ENCODE assay signal across 8 cellular contexts in genomic region chrX:9708923-9709553, GRCh38. TPM values are rescaled to one million over a fixed set of nuclear protein-coding genes. Genes with fewer than 3 reads are reported as not detected.
DNase-seq lines count a peak whose midpoint lies in the region; ATAC-seq and TF ChIP-seq lines count a peak whose summit lies in the region.

No MANE protein-coding gene starts in this region.

- WGBS in esophagus muscularis mucosa, result 30% methylated on average over 17 of the region's 17 CpGs

- peak overlapping the region in 1 of 2 donors; percentile 19 for H3K27ac Mint-ChIP-seq in natural killer cell
- H3K27ac Mint-ChIP-seq in stimulated activated naive B cell treated with anti-CD40 and anti-IgM and Interleukin-4, amounts not matched to agents 10 μg/mL and 1 μg/mL and 100 μg/mL, for 72 hours, result no peak overlapping the region

- peak; percentile 83 for ATAC-seq in GM19467 (IDR thresholded peaks at IDR 0.05; ENCODE audit: unreplicated experiment)
- peak; percentile 85 to 92 (median 86) for ATAC-seq in natural killer cell
- ATAC-seq in stimulated activated naive B cell treated with anti-CD40 and anti-IgM and Interleukin-4, amounts not matched to agents 10 μg/mL and 1 μg/mL and 100 μg/mL, for 72 hours (replicated peaks), result peak; percentile 89

- TF ChIP-seq EP300 in esophagus muscularis mucosa (IDR thresholded peaks at IDR 0.05), result no peak

- no TSS peak for BruUV-seq in OCI-LY7 (replicated peaks; lab: Mats Ljungman, UMichigan)

- no peaks in the 10 kb centered on the region for H4K20me1 ChIP-seq in OCI-LY7 (ENCODE audit: insufficient read depth, low read length)

- POLR2A ChIA-PET in OCI-LY7 (lab: Charles Lee), result no interaction called here

- no peak overlapping the region for H2AFZ ChIP-seq in OCI-LY7 (ENCODE audit: low read length)

- intact Hi-C loops in OCI-LY7 (cut with micrococcal nuclease; ENCODE audit: unreplicated experiment) (loop anchor here (2.0 to 5.0 kb wide), 3 partner anchors 247 to 892 kb away; no protein-coding TSS in a partner anchor), esophagus muscularis mucosa (cut with DNase I) (no loop called here), natural killer cell (cut with micrococcal nuclease) (loop anchor here (2.0 to 10.0 kb wide), 4 partner anchors 356 to 967 kb away; no protein-coding TSS in a partner anchor)

- H3K9me3 ChIP-seq in OCI-LY7 (ENCODE audit: low read length) (no peaks in the 10 kb centered on the region), esophagus muscularis mucosa (peaks cover 0 to 12% (median 0%) of the 10 kb centered on the region in 4 donors)

- TF ChIP-seq POLR2A in esophagus muscularis mucosa (IDR thresholded peaks at IDR 0.05; ENCODE audit: low read depth), result no peak

- peaks cover 4% of the 10 kb centered on the region for H3K4me1 ChIP-seq in OCI-LY7 (ENCODE audit: insufficient read depth, low read length, poor library complexity, severe bottlenecking)
- H3K4me1 ChIP-seq in esophagus muscularis mucosa, result peaks cover 0 to 7% (median 0%) of the 10 kb centered on the region in 4 donors

- H3K4me1 Mint-ChIP-seq in natural killer cell, result peaks cover 7 to 15% of the 10 kb centered on the region in 2 donors
- peaks cover 8 to 26% of the 10 kb centered on the region in 2 donors for H3K4me1 Mint-ChIP-seq in stimulated activated naive B cell treated with anti-CD40 and anti-IgM and Interleukin-4, amounts not matched to agents 10 μg/mL and 1 μg/mL and 100 μg/mL, for 72 hours

- H3K9me2 ChIP-seq in OCI-LY7 (ENCODE audit: insufficient read depth, low read length), result no peaks in the 10 kb centered on the region

- peaks cover 3% of the 10 kb centered on the region for H3K36me3 Mint-ChIP-seq in natural killer cell
- peaks cover 44 to 47% of the 10 kb centered on the region in 2 donors for H3K36me3 Mint-ChIP-seq in stimulated activated naive B cell treated with anti-CD40 and anti-IgM and Interleukin-4, amounts not matched to agents 10 μg/mL and 1 μg/mL and 100 μg/mL, for 72 hours

- H3K9me3 Mint-ChIP-seq in natural killer cell, result no peaks in the 10 kb centered on the region
- H3K9me3 Mint-ChIP-seq in stimulated activated naive B cell treated with anti-CD40 and anti-IgM and Interleukin-4, amounts not matched to agents 10 μg/mL and 1 μg/mL and 100 μg/mL, for 72 hours, result peaks cover 0 to 4% of the 10 kb centered on the region in 2 donors

- no peaks in the 10 kb centered on the region for H3K27me3 ChIP-seq in esophagus muscularis mucosa

- no peak overlapping the region for H3K27ac ChIP-seq in OCI-LY7 (ENCODE audit: low read depth, low read length, poor library complexity, severe bottlenecking)
- H3K27ac ChIP-seq in esophagus muscularis mucosa (replicated peaks in 1 of 4), result no peak overlapping the region

- H3K4me3 ChIP-seq in OCI-LY7 (ENCODE audit: low read depth, low read length, poor library complexity, severe bottlenecking) (no peak overlapping the region), esophagus muscularis mucosa (no peak overlapping the region)

- no peaks in the 10 kb centered on the region for H3K79me2 ChIP-seq in OCI-LY7 (ENCODE audit: insufficient read depth, low read depth, low read length)

- H3K36me3 ChIP-seq in OCI-LY7 (ENCODE audit: insufficient read depth, low read length), result peaks cover 3% of the 10 kb centered on the region
- H3K36me3 ChIP-seq in esophagus muscularis mucosa, result peaks cover 6 to 54% (median 38%) of the 10 kb centered on the region in 4 donors

- DNase-seq in COLO668 (lab: John Stamatoyannopoulos, UW; ENCODE audit: unreplicated experiment) (peak; percentile 74), HT1080 (ENCODE audit: low read depth) (peak; percentile 65), OCI-LY7 (ENCODE audit: low spot score) (peak; percentile 81), esophagus muscularis mucosa (ENCODE audit: extremely low spot score) (peak; percentile 91), natural killer cell (peak; percentile 71)
- peak; percentile 83 for DNase-seq in activated T-cell treated with anti-CD3 and anti-CD28 coated beads, Interleukin-2, amount 50 U/mL, for 1 hour
- DNase-seq in stimulated activated naive B cell treated with anti-CD40 and anti-IgM and Interleukin-4, amounts not matched to agents 10 μg/mL and 1 μg/mL and 100 μg/mL, for 72 hours, result peak; percentile 69

- peak; percentile 82 for TF ChIP-seq CTCF in OCI-LY7 (conservative IDR thresholded peaks at IDR 0.05; ENCODE audit: low read length)
- peak; percentile 66 to 77 (median 77) for TF ChIP-seq CTCF in esophagus muscularis mucosa (IDR thresholded peaks at IDR 0.05)
- TF ChIP-seq CTCF in natural killer cell (IDR thresholded peaks at IDR 0.05), result peak; percentile 73

- H3K4me2 ChIP-seq in OCI-LY7 (ENCODE audit: low read length), result 0 out of 2 replicates have a peak overlapping the region, but pooled peaks have one; percentile 26

- no peak overlapping the region for H3K4me3 Mint-ChIP-seq in natural killer cell
- no peak overlapping the region for H3K4me3 Mint-ChIP-seq in stimulated activated naive B cell treated with anti-CD40 and anti-IgM and Interleukin-4, amounts not matched to agents 10 μg/mL and 1 μg/mL and 100 μg/mL, for 72 hours

- CTCF ChIA-PET in OCI-LY7 (lab: Charles Lee; ENCODE audit: unreplicated experiment), result interaction anchor here (0.6 kb wide), 1 partner anchor 499 kb away, joined by 3 read pairs; no protein-coding TSS in a partner anchor

- H3K27me3 Mint-ChIP-seq in natural killer cell (ENCODE audit: low read depth in 2 of 2), result no peaks in the 10 kb centered on the region
- no peaks in the 10 kb centered on the region for H3K27me3 Mint-ChIP-seq in stimulated activated naive B cell treated with anti-CD40 and anti-IgM and Interleukin-4, amounts not matched to agents 10 μg/mL and 1 μg/mL and 100 μg/mL, for 72 hours

RNA-seq across cellular contexts. Expression of gene GPR143, which starts 56.6 kb away (rescaled TPM):
- total RNA-seq in HT1080 (2014; rRNA removed; shearing (Covaris generic)), result 0.59 and 2.1 TPM in 2 replicates
- polyA plus RNA-seq in HT1080 (2015; cell fraction: cytosol; rRNA removed), result 0.33 and 0.60 TPM in 2 replicates
- polyA plus RNA-seq in HT1080 (2015; cell fraction: nucleus; rRNA removed), result 0.35 and 0.36 TPM in 2 replicates
- total RNA-seq in OCI-LY7 (2014; rRNA removed; shearing (Covaris generic)), result not detected in 2 replicates
- total RNA-seq in OCI-LY7 (2022), result not detected in 2 replicates
- total RNA-seq in esophagus muscularis mucosa, result under 1 TPM in 1 of 4 donors, not detected in 3; 0.29 TPM
- total RNA-seq in natural killer cell, result not detected
